Comparison of ENCODE assay signal across 8 cellular contexts in genomic region chr11:45102810-45103621, GRCh38. TPM values are rescaled to one million over a fixed set of nuclear protein-coding genes. Genes with fewer than 3 reads are reported as not detected.
DNase-seq lines count a peak whose midpoint lies in the region; ATAC-seq and TF ChIP-seq lines count a peak whose summit lies in the region.

No MANE protein-coding gene starts in this region.

- ATAC-seq in GM18519 (IDR thresholded peaks at IDR 0.05; ENCODE audit: low FRiP score, unreplicated experiment) (peak; percentile 93), HG03159 (IDR thresholded peaks at IDR 0.05; ENCODE audit: unreplicated experiment) (peak; percentile 81)

- H3K4me1 Mint-ChIP-seq in nephron progenitor cell: peaks cover 14% of the 10 kb centered on the region

- no peaks in the 10 kb centered on the region for H3K9me3 ChIP-seq in thyroid gland

- H3K27ac ChIP-seq in thyroid gland: no peak overlapping the region

- H3K4me1 ChIP-seq in thyroid gland: peaks cover 0 to 9% of the 10 kb centered on the region in 2 donors

- no peaks in the 10 kb centered on the region for H3K36me3 ChIP-seq in thyroid gland

- intact Hi-C loops in thyroid gland (cut with DNase I): loop anchor here (2.0 kb wide), 2 partner anchors 166 to 176 kb away; no protein-coding TSS in a partner anchor

- no peak for TF ChIP-seq POLR2A in thyroid gland (IDR thresholded peaks at IDR 0.05)

- peak; percentile 97 for TF ChIP-seq CTCF in AG09319 (IDR thresholded peaks at IDR 0.05; ENCODE audit: low read depth, low read length)
- peak; percentile 98 for TF ChIP-seq CTCF in epithelial cell of proximal tubule (conservative IDR thresholded peaks at IDR 0.05; ENCODE audit: low read depth, low read length)
- TF ChIP-seq CTCF in nephron progenitor cell (IDR thresholded peaks at IDR 0.05): peak; percentile 93
- TF ChIP-seq CTCF in thyroid gland (IDR thresholded peaks at IDR 0.05): peak; percentile 81 to 98 (median 95)

- H3K36me3 Mint-ChIP-seq in nephron progenitor cell (ENCODE audit: low read depth): no peaks in the 10 kb centered on the region

- H3K27me3 Mint-ChIP-seq in nephron progenitor cell (ENCODE audit: low read depth, poor library complexity): peaks cover 33% of the 10 kb centered on the region

- H3K4me3 ChIP-seq in epithelial cell of proximal tubule (ENCODE audit: low read depth, low read length) (no peak overlapping the region), thyroid gland (replicated peaks in 1 of 3) (no peak overlapping the region)

- no peaks in the 10 kb centered on the region for H3K27me3 ChIP-seq in thyroid gland

- H3K9me3 Mint-ChIP-seq in nephron progenitor cell: no peaks in the 10 kb centered on the region

- WGBS in thyroid gland, 2 donors: 18 to 30% methylated on average over 8 of the region's 8 CpGs

- H3K27ac Mint-ChIP-seq in nephron progenitor cell: no peak overlapping the region

- no peak overlapping the region for H3K4me3 Mint-ChIP-seq in nephron progenitor cell

- DNase-seq in AG09319 (ENCODE audit: extremely low read depth, low read depth): peak; percentile 70
- peak; percentile 58 for DNase-seq in NOMO-1 treated with dmso at 0.1 percent for 144 hours (lab: John Stamatoyannopoulos, UW; ENCODE audit: unreplicated experiment)
- DNase-seq in activated CD8-positive, alpha-beta memory T cell treated with anti-CD3 and anti-CD28 coated beads, Interleukin-2, amount 50 U/mL, for 4 hours: peak; percentile 66
- DNase-seq in epithelial cell of proximal tubule (ENCODE audit: low read depth): peak; percentile 22
- DNase-seq in nephron progenitor cell: peak; percentile 71
- peak; percentile 43 to 50 for DNase-seq in thyroid gland

RNA-seq across cellular contexts. Expression of gene PRDM11, which starts 43.4 kb away (rescaled TPM):
- total RNA-seq in epithelial cell of proximal tubule: 4.6 and 6.7 TPM in 2 replicates
- total RNA-seq in thyroid gland: 10 to 100 TPM in 3 of 4 donors, 1 to 10 TPM in 1; 8.6 to 53.3 (median 31.0) TPM
